ENCODE assay signal across 8 cellular contexts in the genomic region with DNA sequence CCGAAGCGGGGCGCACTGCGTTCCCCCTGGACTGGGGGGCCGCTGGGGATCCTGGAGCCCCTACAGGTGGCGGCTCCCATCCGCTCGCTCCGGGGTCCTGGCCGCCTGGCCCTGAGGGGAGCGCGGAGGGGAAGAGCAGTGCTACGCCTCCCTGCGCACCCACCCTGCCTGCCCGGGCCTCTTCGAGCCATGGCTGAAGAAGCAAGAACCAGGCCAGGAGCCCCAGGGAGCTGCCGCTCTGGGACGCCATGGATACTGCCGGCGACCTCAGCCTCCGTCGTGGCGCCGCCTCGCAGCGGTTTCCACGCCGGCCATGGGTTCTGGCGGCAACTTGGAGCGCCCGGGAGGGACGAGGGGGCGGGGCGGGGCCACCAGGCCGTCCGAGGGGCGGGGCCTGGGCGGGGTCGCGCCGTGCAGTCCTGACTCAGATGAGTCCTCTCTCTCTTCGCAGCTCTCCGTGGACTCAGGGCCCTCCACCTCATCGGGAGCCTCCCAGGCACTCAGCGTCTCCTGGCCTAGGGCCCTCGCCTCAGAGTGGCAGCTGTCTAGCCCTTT. TPM values are rescaled to one million over a fixed set of nuclear protein-coding genes. Genes with fewer than 3 reads are reported as not detected.
DNase-seq lines count a peak whose midpoint lies in the region; ATAC-seq and TF ChIP-seq lines count a peak whose summit lies in the region.

No MANE protein-coding gene starts in this region.

- H3K36me3 ChIP-seq in CD4-positive, alpha-beta memory T cell (ENCODE audit: insufficient read depth, low read length): no peaks in the 10 kb centered on the region
- no peaks in the 10 kb centered on the region for H3K36me3 ChIP-seq in naive thymus-derived CD4-positive, alpha-beta T cell (ENCODE audit: control insufficient read depth in 2 of 3, insufficient read depth in 3 of 3, low read length in 3 of 3)

- no peaks in the 10 kb centered on the region for H3K9me3 Mint-ChIP-seq in CD4-positive, alpha-beta memory T cell
- H3K9me3 Mint-ChIP-seq in naive thymus-derived CD4-positive, alpha-beta T cell: no peaks in the 10 kb centered on the region
- no peaks in the 10 kb centered on the region for H3K9me3 Mint-ChIP-seq in stimulated activated naive B cell treated with anti-CD40 and anti-IgM and Interleukin-4, amounts not matched to agents 10 μg/mL and 1 μg/mL and 100 μg/mL, for 72 hours

- peaks cover 10 to 21% (median 16%) of the 10 kb centered on the region in 4 donors for H3K4me1 Mint-ChIP-seq in CD4-positive, alpha-beta memory T cell
- H3K4me1 Mint-ChIP-seq in naive thymus-derived CD4-positive, alpha-beta T cell: peaks cover 7 to 29% (median 15%) of the 10 kb centered on the region in 7 donors
- H3K4me1 Mint-ChIP-seq in stimulated activated naive B cell treated with anti-CD40 and anti-IgM and Interleukin-4, amounts not matched to agents 10 μg/mL and 1 μg/mL and 100 μg/mL, for 72 hours: peaks cover 7 to 8% of the 10 kb centered on the region in 2 donors

- H3K27ac ChIP-seq in CD4-positive, alpha-beta memory T cell (ENCODE audit: low read depth, low read length): no peak overlapping the region
- no peak overlapping the region for H3K27ac ChIP-seq in naive thymus-derived CD4-positive, alpha-beta T cell (ENCODE audit: low read depth, low read length)

- POLR2A ChIA-PET in CD4-positive, alpha-beta memory T cell (lab: Charles Lee; ENCODE audit: partially characterized antibody): no interaction called here
- POLR2A ChIA-PET in naive thymus-derived CD4-positive, alpha-beta T cell (lab: Charles Lee): no interaction called here

- peaks cover 16% of the 10 kb centered on the region for H3K4me1 ChIP-seq in CD4-positive, alpha-beta memory T cell (ENCODE audit: insufficient read depth, low read length)
- H3K4me1 ChIP-seq in naive thymus-derived CD4-positive, alpha-beta T cell (ENCODE audit: control insufficient read depth in 2 of 2, insufficient read depth in 2 of 2, low read length in 2 of 2): no peaks in the 10 kb centered on the region

- peak overlapping the region in 1 of 2 donors; percentile 28 for H3K4me3 ChIP-seq in CD4-positive, alpha-beta memory T cell (ENCODE audit: low read length in 2 of 2)
- peak overlapping the region; percentile 14 for H3K4me3 ChIP-seq in epithelial cell of esophagus (ENCODE audit: low read length)
- H3K4me3 ChIP-seq in naive thymus-derived CD4-positive, alpha-beta T cell (ENCODE audit: low read length): peak overlapping the region; percentile 41

- no peaks in the 10 kb centered on the region for H3K36me3 Mint-ChIP-seq in CD4-positive, alpha-beta memory T cell
- H3K36me3 Mint-ChIP-seq in naive thymus-derived CD4-positive, alpha-beta T cell: no peaks in the 10 kb centered on the region
- no peaks in the 10 kb centered on the region for H3K36me3 Mint-ChIP-seq in stimulated activated naive B cell treated with anti-CD40 and anti-IgM and Interleukin-4, amounts not matched to agents 10 μg/mL and 1 μg/mL and 100 μg/mL, for 72 hours

- H3K4me3 Mint-ChIP-seq in CD4-positive, alpha-beta memory T cell: peak overlapping the region; percentile 79 to 89 (median 82)
- peak overlapping the region; percentile 69 to 91 (median 84) for H3K4me3 Mint-ChIP-seq in naive thymus-derived CD4-positive, alpha-beta T cell
- peak overlapping the region; percentile 78 for H3K4me3 Mint-ChIP-seq in stimulated activated naive B cell treated with anti-CD40 and anti-IgM and Interleukin-4, amounts not matched to agents 10 μg/mL and 1 μg/mL and 100 μg/mL, for 72 hours

- no peaks in the 10 kb centered on the region for H3K27me3 ChIP-seq in CD4-positive, alpha-beta memory T cell (ENCODE audit: insufficient read depth, low read length)
- H3K27me3 ChIP-seq in naive thymus-derived CD4-positive, alpha-beta T cell (ENCODE audit: control insufficient read depth in 2 of 2, insufficient read depth in 2 of 2, low read length in 2 of 2): no peaks in the 10 kb centered on the region

- CTCF ChIA-PET in CD4-positive, alpha-beta memory T cell (lab: Charles Lee; ENCODE audit: partially characterized antibody): interaction anchor here (1.0 to 2.0 kb wide), 2 partner anchors 9 to 34 kb away, joined by 3 to 7 read pairs; no protein-coding TSS in a partner anchor
- CTCF ChIA-PET in naive thymus-derived CD4-positive, alpha-beta T cell (lab: Charles Lee): no interaction called here

- TF ChIP-seq CTCF in epithelial cell of esophagus (IDR thresholded peaks at IDR 0.05; ENCODE audit: insufficient read depth, low read depth, low read length, missing control alignments): no peak

- H3K27ac Mint-ChIP-seq in CD4-positive, alpha-beta memory T cell: peak overlapping the region in 3 of 7 donors; percentile 19 to 60 (median 23)
- peak overlapping the region in 2 of 9 donors; percentile 12 to 67 for H3K27ac Mint-ChIP-seq in naive thymus-derived CD4-positive, alpha-beta T cell
- H3K27ac Mint-ChIP-seq in stimulated activated naive B cell treated with anti-CD40 and anti-IgM and Interleukin-4, amounts not matched to agents 10 μg/mL and 1 μg/mL and 100 μg/mL, for 72 hours: no peak overlapping the region

- peak; percentile 92 for ATAC-seq in naive thymus-derived CD4-positive, alpha-beta T cell
- ATAC-seq in stimulated activated naive B cell treated with anti-CD40 and anti-IgM and Interleukin-4, amounts not matched to agents 10 μg/mL and 1 μg/mL and 100 μg/mL, for 72 hours (replicated peaks): peak; percentile 91 to 94
- ATAC-seq in HG03196 (IDR thresholded peaks at IDR 0.05; ENCODE audit: unreplicated experiment): no peak
- ATAC-seq in HG03571 (IDR thresholded peaks at IDR 0.05; ENCODE audit: unreplicated experiment): no peak

- no peaks in the 10 kb centered on the region for H3K9me3 ChIP-seq in CD4-positive, alpha-beta memory T cell (ENCODE audit: control insufficient read depth in 1 of 2, low read length in 2 of 2)
- no peaks in the 10 kb centered on the region for H3K9me3 ChIP-seq in naive thymus-derived CD4-positive, alpha-beta T cell (ENCODE audit: control insufficient read depth in 2 of 3, low read length in 3 of 3)

- intact Hi-C loops in CD4-positive, alpha-beta memory T cell (cut with micrococcal nuclease): no loop called here
- intact Hi-C loops in naive thymus-derived CD4-positive, alpha-beta T cell (cut with micrococcal nuclease): loop anchor here in 1 of 2 donors (2.0 kb wide), 1 partner anchor 34 kb away; no protein-coding TSS in a partner anchor

- peaks cover 1 to 2% of the 10 kb centered on the region in 2 donors for H3K27me3 Mint-ChIP-seq in CD4-positive, alpha-beta memory T cell
- peaks cover 0 to 30% (median 0%) of the 10 kb centered on the region in 5 donors for H3K27me3 Mint-ChIP-seq in naive thymus-derived CD4-positive, alpha-beta T cell
- H3K27me3 Mint-ChIP-seq in stimulated activated naive B cell treated with anti-CD40 and anti-IgM and Interleukin-4, amounts not matched to agents 10 μg/mL and 1 μg/mL and 100 μg/mL, for 72 hours: peaks cover 30 to 34% of the 10 kb centered on the region in 2 donors

- DNase-seq in CD4-positive, alpha-beta memory T cell: peak; percentile 45 to 76 (median 53)
- DNase-seq in M059J (ENCODE audit: low read depth): peak; percentile 18
- peak; percentile 26 for DNase-seq in activated CD8-positive, alpha-beta memory T cell treated with anti-CD3 and anti-CD28 coated beads, Interleukin-2, amount 50 U/mL, for 24 hours (ENCODE audit: extremely low read depth)
- DNase-seq in epithelial cell of esophagus (ENCODE audit: low read depth): peak; percentile 79
- peak; percentile 14 to 73 (median 49) for DNase-seq in naive thymus-derived CD4-positive, alpha-beta T cell
- DNase-seq in stimulated activated naive B cell treated with anti-CD40 and anti-IgM and Interleukin-4, amounts not matched to agents 10 μg/mL and 1 μg/mL and 100 μg/mL, for 72 hours: peak; percentile 26

RNA-seq across cellular contexts. Expression of a gene that starts 50.9 kb away (rescaled TPM):
- total RNA-seq in CD4-positive, alpha-beta memory T cell: not detected
- not detected for polyA plus RNA-seq in CD4-positive, alpha-beta memory T cell
- 2.6 TPM in 1 of 2 replicates, not detected in the other for total RNA-seq in M059J (2014; rRNA removed; shearing (Covaris generic))
- total RNA-seq in naive thymus-derived CD4-positive, alpha-beta T cell: not detected
- polyA plus RNA-seq in naive thymus-derived CD4-positive, alpha-beta T cell: not detected

Comparison
In these comparisons a context has a peak if more than half of its experiments do, and no peak if none do; other contexts are left out.
1. DNase-seq: peak in every context shown above with its lines; median percentile 79 in epithelial cell of esophagus; 53 in CD4-positive, alpha-beta memory T cell; 49 in naive thymus-derived CD4-positive, alpha-beta T cell; 26 in activated CD8-positive, alpha-beta memory T cell treated with anti-CD3 and anti-CD28 coated beads, Interleukin-2, amount 50 U/mL, for 24 hours; 26 in stimulated activated naive B cell treated with anti-CD40 and anti-IgM and Interleukin-4, amounts not matched to agents 10 μg/mL and 1 μg/mL and 100 μg/mL, for 72 hours; 18 in M059J.
2. ATAC-seq: peak in naive thymus-derived CD4-positive, alpha-beta T cell (single experiment) and stimulated activated naive B cell treated with anti-CD40 and anti-IgM and Interleukin-4, amounts not matched to agents 10 μg/mL and 1 μg/mL and 100 μg/mL, for 72 hours (2 of 2); none in HG03196 (single experiment) and HG03571 (single experiment).
3. Peak in every context shown above with its lines, with median percentiles within 50 percentile points of each other: H3K4me3 Mint-ChIP-seq.